In genomic region chr9:100652850-100653249, GRCh38 we compare ENCODE assay signal across 12 cellular contexts.
"Had no signal": no experiment of that assay in that cellular context is flagged by ENCODE, and none has a peak within 500 bp of the region (broad histone marks: within the 10 kb centered on the region; RNA-seq: fewer than 3 reads in every experiment).

No MANE protein-coding gene starts in this region.

- DNase-seq: activated CD4-positive, alpha-beta T cell treated with anti-CD3 and anti-CD28 coated beads, Interleukin-2, amount 50 U/mL, for 4 hours; activated naive CD4-positive, alpha-beta T cell treated with anti-CD3 and anti-CD28 coated beads, Interleukin-2, amount 50 U/mL, for 16 hours; activated T-cell treated with anti-CD3 and anti-CD28 coated beads, Interleukin-2, amount 50 U/mL, for 1 hour; body of pancreas; cerebellar nuclear complex; effector memory CD8-positive, alpha-beta T cell; gastrocnemius medialis; kidney glomerular epithelial cell; naive B cell; small intestine; transverse colon had no signal

- ATAC-seq: activated CD4-positive, CD25-positive, alpha-beta regulatory T cell treated with anti-CD3 and anti-CD28 coated beads, Interleukin-2, amount 50 U/mL, for 24 hours; body of pancreas; effector memory CD8-positive, alpha-beta T cell; gastrocnemius medialis had no signal
